Comparison of ENCODE assay signal across 21 cellular contexts in genomic region chr1:2956571-2956970, GRCh38.
"Had no signal": no experiment of that assay in that cellular context is flagged by ENCODE, and none has a peak within 500 bp of the region (broad histone marks: within the 10 kb centered on the region; RNA-seq: fewer than 3 reads in every experiment).

No MANE protein-coding gene starts in this region.

- H3K36me3 Mint-ChIP-seq: natural killer cell, type B pancreatic cell had no signal

- ATAC-seq: effector memory CD8-positive, alpha-beta T cell; gastrocnemius medialis; heart right ventricle; left lobe of liver; mucosa of descending colon; natural killer cell; right cardiac atrium; stimulated activated naive CD8-positive, alpha-beta T cell treated with anti-CD3 and anti-CD28 coated beads, Interleukin-15, Interleukin-2, amounts not matched to agents 100 U/mL and 50 U/mL, for 24 hours had no signal

- H3K4me1 Mint-ChIP-seq: neural crest cell had no signal

- H3K4me1 ChIP-seq: esophagus muscularis mucosa, gastrocnemius medialis, suprapubic skin, thyroid gland had no signal

- H3K27me3 Mint-ChIP-seq: type B pancreatic cell had no signal

- H3K27me3 ChIP-seq: ovary, thyroid gland had no signal

- H3K4me3 ChIP-seq: esophagus muscularis mucosa, gastrocnemius medialis, heart right ventricle, mucosa of descending colon, ovary, suprapubic skin, thyroid gland had no signal

- H3K9me3 ChIP-seq: thyroid gland had no signal

- H3K27ac ChIP-seq: epithelial cell of prostate, esophagus muscularis mucosa, gastrocnemius medialis, heart right ventricle, ovary, suprapubic skin, thyroid gland had no signal

- DNase-seq: effector memory CD8-positive, alpha-beta T cell; gastrocnemius medialis; heart right ventricle; islet precursor cell; mammary epithelial cell; mucosa of descending colon; natural killer cell; ovary; right cardiac atrium; small intestine; stimulated activated CD4-positive, alpha-beta T cell treated with anti-CD3 and anti-CD28 coated beads, Interleukin-2, amount 100 ng/mL, for 48 hours; stimulated activated naive CD8-positive, alpha-beta T cell treated with anti-CD3 and anti-CD28 coated beads, Interleukin-15, Interleukin-2, amounts not matched to agents 100 U/mL and 50 U/mL, for 24 hours; thyroid gland had no signal

- H3K27ac Mint-ChIP-seq: dendritic cell treated with granulocyte-macrophage colony-stimulating factor and Interleukin-4, amounts not matched to agents 40 ng/mL and 50 ng/mL, for 4 days; effector memory CD8-positive, alpha-beta T cell; natural killer cell; type B pancreatic cell had no signal

- H3K4me3 Mint-ChIP-seq: dendritic cell treated with granulocyte-macrophage colony-stimulating factor and Interleukin-4, amounts not matched to agents 40 ng/mL and 50 ng/mL, for 4 days; effector memory CD8-positive, alpha-beta T cell; natural killer cell; neural crest cell; type B pancreatic cell had no signal

- H3K36me3 ChIP-seq: esophagus muscularis mucosa, gastrocnemius medialis, heart right ventricle, ovary, suprapubic skin, thyroid gland had no signal

- FAIRE-seq: small intestine, urothelium cell line had no signal
